Comparison of ENCODE assay signal across 7 cellular contexts in genomic region chr4:8435656-8436121, GRCh38. TPM values are rescaled to one million over a fixed set of nuclear protein-coding genes. Genes with fewer than 3 reads are reported as not detected.
A peak's percentile ranks its signal among the peaks of the same experiment; 100 is the strongest.
DNase-seq lines count a peak whose midpoint lies in the region; ATAC-seq and TF ChIP-seq lines count a peak whose summit lies in the region.

No MANE protein-coding gene starts in this region.

- H3K4me3 ChIP-seq in hepatocyte = no peak overlapping the region
- peak overlapping the region in 3 of 4 donors; percentile 31 to 45 (median 38) for H3K4me3 ChIP-seq in upper lobe of left lung
- peak overlapping the region in 29 of 59 donors; percentile 1 to 42 (median 21) for H3K4me3 ChIP-seq in dorsolateral prefrontal cortex

- no peaks in the 10 kb centered on the region for H3K9me2 ChIP-seq in hepatocyte (replicated peaks; ENCODE audit: insufficient read depth)

- DNase-seq in activated B cell treated with CpG ODN at 0.5 μM for 24 hours (peak; percentile 27), hepatocyte (ENCODE audit: low spot score) (no peak), upper lobe of left lung (peak in 1 of 2 donors; percentile 57), ureter (ENCODE audit: low spot score) (no peak), dorsolateral prefrontal cortex (no peak)

- CTCF ChIA-PET in activated B cell treated with CpG ODN at 0.5 μM for 24 hours (lab: Charles Lee) = interaction anchor here (0.9 kb wide), 1 partner anchor 193 kb away, joined by 3 read pairs; no protein-coding TSS in a partner anchor

- H3K27ac Mint-ChIP-seq in activated B cell treated with CpG ODN at 0.5 μM for 24 hours = peak overlapping the region; percentile 82

- no peaks in the 10 kb centered on the region for H3K9me3 ChIP-seq in hepatocyte (ENCODE audit: low read depth)
- H3K9me3 ChIP-seq in upper lobe of left lung = no peaks in the 10 kb centered on the region

- ATAC-seq in GM18907 (IDR thresholded peaks at IDR 0.05; ENCODE audit: unreplicated experiment) (peak; percentile 60), HG02678 (IDR thresholded peaks at IDR 0.05; ENCODE audit: unreplicated experiment) (peak; percentile 59), activated B cell treated with CpG ODN at 0.5 μM for 24 hours (ENCODE audit: low read depth) (peak; percentile 55), upper lobe of left lung (ENCODE audit: low FRiP score in 2 of 2) (no peak)

- TF ChIP-seq POLR2A in upper lobe of left lung (IDR thresholded peaks at IDR 0.05) = no peak

- TF ChIP-seq EP300 in upper lobe of left lung (IDR thresholded peaks at IDR 0.05) = no peak

- H3K27me3 Mint-ChIP-seq in activated B cell treated with CpG ODN at 0.5 μM for 24 hours = no peaks in the 10 kb centered on the region

- H3K36me3 ChIP-seq in hepatocyte (replicated peaks; ENCODE audit: insufficient read depth, low read depth) = no peaks in the 10 kb centered on the region
- no peaks in the 10 kb centered on the region for H3K36me3 ChIP-seq in upper lobe of left lung

- peaks cover 11% of the 10 kb centered on the region for H3K36me3 Mint-ChIP-seq in activated B cell treated with CpG ODN at 0.5 μM for 24 hours (ENCODE audit: low read depth)

- H3K4me1 Mint-ChIP-seq in activated B cell treated with CpG ODN at 0.5 μM for 24 hours = peaks cover 60% of the 10 kb centered on the region

- H3K4me2 ChIP-seq in hepatocyte = peak overlapping the region; percentile 66

- H3K4me3 Mint-ChIP-seq in activated B cell treated with CpG ODN at 0.5 μM for 24 hours = peak overlapping the region; percentile 82

- intact Hi-C loops in activated B cell treated with CpG ODN at 0.5 μM for 24 hours (cut with micrococcal nuclease) (no loop called here), dorsolateral prefrontal cortex (cut with DNase I) (no loop called here)

- no peaks in the 10 kb centered on the region for H4K20me1 ChIP-seq in hepatocyte (ENCODE audit: insufficient read depth, poor library complexity, severe bottlenecking)

- H3K27ac ChIP-seq in hepatocyte = peak overlapping the region; percentile 10
- peak overlapping the region; percentile 57 to 78 (median 67) for H3K27ac ChIP-seq in upper lobe of left lung
- H3K27ac ChIP-seq in dorsolateral prefrontal cortex = peak overlapping the region in 6 of 59 donors; percentile 1 to 48 (median 29)

- H3K4me1 ChIP-seq in hepatocyte (ENCODE audit: insufficient read depth) = no peaks in the 10 kb centered on the region
- peaks cover 20 to 59% (median 44%) of the 10 kb centered on the region in 4 donors for H3K4me1 ChIP-seq in upper lobe of left lung

- H2AFZ ChIP-seq in hepatocyte = no peak overlapping the region

- 26% methylated on average over 5 of the region's 5 CpGs for WGBS in hepatocyte (ENCODE audit: low lambda C conversion rate, missing lambda C conversion rate)
- WGBS in upper lobe of left lung, 2 donors = 8 to 18% methylated on average over 5 of the region's 5 CpGs

- TF ChIP-seq CTCF in activated B cell treated with CpG ODN at 0.5 μM for 24 hours (IDR thresholded peaks at IDR 0.05) = no peak
- no peak for TF ChIP-seq CTCF in hepatocyte (IDR thresholded peaks at IDR 0.05; ENCODE audit: poor library complexity)
- TF ChIP-seq CTCF in upper lobe of left lung (IDR thresholded peaks at IDR 0.05) = no peak
- no peak for TF ChIP-seq CTCF in dorsolateral prefrontal cortex (IDR thresholded peaks at IDR 0.05 in 54 of 56, conservative IDR thresholded peaks at IDR 0.05 in 2 of 56; ENCODE audit: low read depth in 1 of 56, partially characterized antibody in 56 of 56)

- POLR2A ChIA-PET in activated B cell treated with CpG ODN at 0.5 μM for 24 hours (lab: Charles Lee) = no interaction called here

- no peaks in the 10 kb centered on the region for H3K9me3 Mint-ChIP-seq in activated B cell treated with CpG ODN at 0.5 μM for 24 hours

- peaks cover 27% of the 10 kb centered on the region for H3K79me2 ChIP-seq in hepatocyte

- H3K27me3 ChIP-seq in hepatocyte = no peaks in the 10 kb centered on the region
- H3K27me3 ChIP-seq in upper lobe of left lung = no peaks in the 10 kb centered on the region
- no peaks in the 10 kb centered on the region for H3K27me3 ChIP-seq in dorsolateral prefrontal cortex

RNA-seq across cellular contexts. Expression of gene ACOX3, which starts 4.8 kb away (rescaled TPM):
- total RNA-seq in activated B cell treated with CpG ODN at 0.5 μM for 24 hours (17.1 and 20.6 TPM in 2 replicates), hepatocyte (21.0 and 22.5 TPM in 2 replicates), upper lobe of left lung (10 to 100 TPM; 23.7 to 56.6 (median 31.8) TPM), ureter (49.5 TPM), dorsolateral prefrontal cortex (10 to 100 TPM; 22.8 to 47.3 (median 34.4) TPM)
- 13.9 and 17.6 TPM in 2 replicates for polyA plus RNA-seq in hepatocyte

RNA-seq across cellular contexts. Expression of gene TRMT44, which starts 4.9 kb away (rescaled TPM):
- total RNA-seq in activated B cell treated with CpG ODN at 0.5 μM for 24 hours (29.3 and 33.8 TPM in 2 replicates), hepatocyte (13.2 and 20.1 TPM in 2 replicates), upper lobe of left lung (10 to 100 TPM; 22.8 to 81.7 (median 30.2) TPM), ureter (29.5 TPM), dorsolateral prefrontal cortex (10 to 100 TPM; 24.4 to 65.0 (median 40.3) TPM)
- 8.2 and 13.2 TPM in 2 replicates for polyA plus RNA-seq in hepatocyte

Comparison
In these comparisons a context has a peak if more than half of its experiments do, and no peak if none do; other contexts are left out.
1. ATAC-seq: peak in GM18907 (single experiment), HG02678 (single experiment) and activated B cell treated with CpG ODN at 0.5 μM for 24 hours (single experiment); none in upper lobe of left lung (0 of 2).